1 cellular context compared by ENCODE assay signal in genomic region chr1:110060034-110060661, GRCh38.
A peak's percentile ranks its signal among the peaks of the same experiment; 100 is the strongest.
TF ChIP-seq lines count a peak whose summit lies in the region.

No MANE protein-coding gene starts in this region.

TF ChIP-seq in K562, 482 proteins besides CTCF, POLR2A, EP300 and RAD21 (continued from another document and continues in another):
- TF ChIP-seq CHD7 (IDR thresholded peaks at IDR 0.05; ENCODE audit: low read depth, low read length) (no peak), KLF16 (IDR thresholded peaks at IDR 0.05) (peak; percentile 74), HMBOX1 (IDR thresholded peaks at IDR 0.05) (no peak), SRF (CRISPR knock-in tag; IDR thresholded peaks at IDR 0.05) (no peak), NR2C1 (IDR thresholded peaks at IDR 0.05) (peak; percentile 76), NR2C1 (tag; IDR thresholded peaks at IDR 0.05) (peak; percentile 83), PML (IDR thresholded peaks at IDR 0.05; ENCODE audit: low read length) (no peak), CBX1 (IDR thresholded peaks at IDR 0.05; ENCODE audit: low read depth) (no peak; the same call in 1 of the 2 replicates), ZMIZ1 (IDR thresholded peaks at IDR 0.05; ENCODE audit: low read depth in 2 of 2, low read length in 2 of 2) (no peak), SFPQ (IDR thresholded peaks at IDR 0.05; ENCODE audit: low read depth, low read length) (no peak), PRMT5 (CRISPR knock-in tag; IDR thresholded peaks at IDR 0.05) (no peak), ZNF280A (IDR thresholded peaks at IDR 0.05; ENCODE audit: low read depth, partially characterized antibody) (no peak), ID3 (CRISPR knock-in tag; IDR thresholded peaks at IDR 0.05) (no peak), ID3 (tag; IDR thresholded peaks at IDR 0.05) (peak; percentile 85), SMAD2 (IDR thresholded peaks at IDR 0.05; ENCODE audit: low read depth, low read length) (no peak), TCFL5 (CRISPR knock-in tag; conservative IDR thresholded peaks at IDR 0.05) (no peak), ZNF609 (CRISPR knock-in tag; IDR thresholded peaks at IDR 0.05; ENCODE audit: borderline replicate concordance) (no peak), NR1H2 (CRISPR knock-in tag; IDR thresholded peaks at IDR 0.05) (no peak), U2AF2 (optimal IDR thresholded peaks at IDR 0.05; ENCODE audit: low read depth, low read length) (no peak), ZNF436 (CRISPR knock-in tag; IDR thresholded peaks at IDR 0.05) (no peak), CLOCK (CRISPR knock-in tag; IDR thresholded peaks at IDR 0.05; ENCODE audit: borderline replicate concordance) (no peak), SMAD4 (CRISPR knock-in tag; conservative IDR thresholded peaks at IDR 0.05) (peak; percentile 27; the same call in 1 of the 2 replicates)
